Comparison of ENCODE assay signal across 11 cellular contexts in genomic region chr4:7904942-7905341, GRCh38. TPM values are rescaled to one million over a fixed set of nuclear protein-coding genes. Genes with fewer than 3 reads are reported as not detected.
DNase-seq lines count a peak whose midpoint lies in the region; TF ChIP-seq lines count a peak whose summit lies in the region.
"Had no signal": no experiment of that assay in that cellular context is flagged by ENCODE, and none has a peak within 500 bp of the region (broad histone marks: within the 10 kb centered on the region; RNA-seq: fewer than 3 reads in every experiment).

No MANE protein-coding gene starts in this region.

- peaks cover 2% of the 10 kb centered on the region for H3K79me1 ChIP-seq in neuronal stem cell (ENCODE audit: low read depth, low read length)

- H2AK5ac ChIP-seq in neuronal stem cell (ENCODE audit: low read depth, low read length): peak overlapping the region; percentile 3

- WGBS in esophagus squamous epithelium, 2 donors: 43 to 44% methylated on average over 4 to 6 of the region's 6 CpGs
- whole genome bisulfite sequencing in neuronal stem cell (ENCODE audit: extremely low coverage in 2 of 2, insufficient read length in 2 of 2, insufficient replicate concordance in 1 of 2), 2 donors: no CpG with 5 or more reads among the region's 6 CpGs

- no peak overlapping the region for H2BK5ac ChIP-seq in neuronal stem cell (ENCODE audit: low read length)

- no peaks in the 10 kb centered on the region for H3K27me3 ChIP-seq in SJCRH30
- no peaks in the 10 kb centered on the region for H3K27me3 ChIP-seq in esophagus squamous epithelium
- H3K27me3 ChIP-seq in neuronal stem cell (ENCODE audit: control insufficient read depth in 3 of 3, insufficient read depth in 3 of 3, low read depth in 1 of 3, low read length in 3 of 3): no peaks in the 10 kb centered on the region

- no peak overlapping the region for H2BK12ac ChIP-seq in neuronal stem cell (ENCODE audit: low read length)

- H3K23ac ChIP-seq in neuronal stem cell (ENCODE audit: low read depth, low read length, poor library complexity): no peak overlapping the region

- H3K9me3 ChIP-seq in SJCRH30 (replicated peaks): no peaks in the 10 kb centered on the region
- no peaks in the 10 kb centered on the region for H3K9me3 ChIP-seq in esophagus squamous epithelium
- no peaks in the 10 kb centered on the region for H3K9me3 ChIP-seq in neuronal stem cell (replicated peaks in 1 of 2; ENCODE audit: control insufficient read depth in 2 of 2, insufficient read depth in 1 of 2, low read depth in 1 of 2, low read length in 2 of 2)

- H3K4me3 ChIP-seq in SJCRH30 (no peak overlapping the region; the same call in 1 of the 2 replicates), esophagus squamous epithelium (no peak overlapping the region), neuronal stem cell (ENCODE audit: low read length in 2 of 2) (no peak overlapping the region)

- no peak overlapping the region for H2BK120ac ChIP-seq in neuronal stem cell (ENCODE audit: low read depth, low read length)

- TF ChIP-seq CTCF in AG09319 (IDR thresholded peaks at IDR 0.05; ENCODE audit: low read depth, low read length) (no peak), esophagus squamous epithelium (IDR thresholded peaks at IDR 0.05) (no peak)

- H4K91ac ChIP-seq in neuronal stem cell (ENCODE audit: low read depth, low read length, poor library complexity): no peak overlapping the region

- H3K4me1 ChIP-seq in SJCRH30 (peaks cover 81% of the 10 kb centered on the region), esophagus squamous epithelium (peaks cover 14 to 85% (median 40%) of the 10 kb centered on the region in 3 donors), neuronal stem cell (ENCODE audit: control insufficient read depth in 2 of 2, insufficient read depth in 1 of 2, low read depth in 1 of 2, low read length in 2 of 2) (peaks cover 33 to 50% of the 10 kb centered on the region in 2 donors)

- no peak for TF ChIP-seq POLR2A in esophagus squamous epithelium (IDR thresholded peaks at IDR 0.05)

- H3K14ac ChIP-seq in neuronal stem cell (ENCODE audit: low read length): no peak overlapping the region

- no peak overlapping the region for H4K8ac ChIP-seq in neuronal stem cell (ENCODE audit: low read depth, low read length)

- H3K36me3 ChIP-seq in SJCRH30 (no peaks in the 10 kb centered on the region), esophagus squamous epithelium (no peaks in the 10 kb centered on the region), neuronal stem cell (replicated peaks in 1 of 2; ENCODE audit: control insufficient read depth in 2 of 2, insufficient read depth in 2 of 2, low read length in 2 of 2) (no peaks in the 10 kb centered on the region)

- H3K18ac ChIP-seq in neuronal stem cell (ENCODE audit: low read length): no peak overlapping the region

- no peak overlapping the region for H3K4me2 ChIP-seq in neuronal stem cell (ENCODE audit: insufficient read depth, low read length, poor library complexity, severe bottlenecking)

- H3K9ac ChIP-seq in neuronal stem cell (ENCODE audit: low read depth, low read length, poor library complexity): no peak overlapping the region

- no peak overlapping the region for H3K4ac ChIP-seq in neuronal stem cell (ENCODE audit: low read length)

- intact Hi-C loops in esophagus squamous epithelium (cut with DNase I): no loop called here

- DNase-seq in AG09319 (ENCODE audit: extremely low read depth, low read depth) (peak; percentile 87), SJCRH30 (peak; percentile 32 to 65), esophagus squamous epithelium (lab: John Stamatoyannopoulos, UW) (no peak), neuronal stem cell (ENCODE audit: low spot score) (no peak), OCI-M2 (lab: John Stamatoyannopoulos, UW; ENCODE audit: unreplicated experiment) (no peak), NK-92 (lab: John Stamatoyannopoulos, UW; ENCODE audit: unreplicated experiment) (no peak), ecto neural progenitor cell (ENCODE audit: low spot score) (no peak), COLO829 (ENCODE audit: low spot score) (no peak)
- DNase-seq: effector CD8-positive, alpha-beta T cell; midbrain; SHP77 treated with DMSO at 0.1 percent for 48 hours had no signal

- peak overlapping the region; percentile 30 for H3K27ac ChIP-seq in SJCRH30
- peak overlapping the region; percentile 40 to 80 (median 56) for H3K27ac ChIP-seq in esophagus squamous epithelium
- no peak overlapping the region for H3K27ac ChIP-seq in neuronal stem cell (replicated peaks; ENCODE audit: low read length)

- no peak overlapping the region for H2AFZ ChIP-seq in neuronal stem cell (ENCODE audit: low read length)

- no peak overlapping the region for H2BK15ac ChIP-seq in neuronal stem cell (ENCODE audit: low read length)

RNA-seq across cellular contexts. Expression of gene AFAP1, which starts 34.7 kb away (rescaled TPM):
- 12.3 and 13.9 TPM in 2 replicates for total RNA-seq in SJCRH30 (2014; rRNA removed; shearing (Covaris generic))
- 10 to 100 TPM in 2 of 4 donors, 1 to 10 TPM in 2; 4.4 to 16.6 (median 10.7) TPM for total RNA-seq in esophagus squamous epithelium
- 4.6 TPM for polyA plus RNA-seq in neuronal stem cell (2013, experiment 1 of 2)
- 4.6 TPM for polyA plus RNA-seq in neuronal stem cell (2013, experiment 2 of 2)

Comparison
In these comparisons a context has a peak if more than half of its experiments do, and no peak if none do; other contexts are left out.
1. DNase-seq: peak in AG09319 (single experiment) and SJCRH30 (2 of 2); none in esophagus squamous epithelium (single experiment), neuronal stem cell (single experiment), OCI-M2 (single experiment), NK-92 (single experiment), ecto neural progenitor cell (single experiment) and COLO829 (single experiment).